25 cellular contexts compared by ENCODE assay signal in the genomic region with DNA sequence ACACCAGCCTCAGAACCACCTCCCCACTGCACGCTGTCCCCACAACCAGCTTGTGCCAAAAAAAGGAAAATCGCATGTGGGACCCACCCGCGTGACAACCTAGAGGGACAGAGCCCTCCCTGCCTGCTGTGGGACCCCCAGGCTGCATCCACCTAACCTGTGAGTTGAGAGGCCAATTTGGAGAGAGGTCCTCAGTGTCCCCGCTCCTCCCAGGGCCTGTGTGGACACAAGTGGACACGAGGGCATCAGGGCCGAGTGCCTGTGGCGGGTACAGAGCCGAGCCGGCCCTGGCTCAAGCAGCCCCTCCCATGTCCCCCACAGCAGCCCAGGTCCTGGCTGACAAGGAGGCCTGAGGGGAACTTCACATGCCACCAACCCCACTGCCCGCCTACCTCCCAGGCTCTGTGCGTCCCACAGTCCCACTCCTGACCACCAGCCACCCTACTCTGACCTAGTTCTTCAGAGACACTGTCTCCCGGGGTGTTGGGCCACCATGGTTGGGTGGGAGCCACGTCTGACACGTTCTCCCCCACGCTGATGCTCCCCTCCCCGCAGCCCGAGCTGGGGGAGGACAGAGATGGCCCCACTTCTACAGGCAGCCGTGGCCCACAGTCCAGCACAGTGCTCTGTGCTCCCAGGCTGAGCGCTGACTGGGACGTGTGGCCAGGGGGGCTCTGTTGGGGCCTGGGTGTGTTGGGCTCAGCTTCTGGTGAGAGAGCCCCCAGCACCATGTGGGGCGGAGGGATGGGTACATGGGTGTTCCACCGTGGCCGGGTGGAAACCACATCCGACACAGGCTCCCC. TPM values are rescaled to one million over a fixed set of nuclear protein-coding genes. Genes with fewer than 3 reads are reported as not detected.
A peak's percentile ranks its signal among the peaks of the same experiment; 100 is the strongest.
DNase-seq lines count a peak whose midpoint lies in the region; ATAC-seq and TF ChIP-seq lines count a peak whose summit lies in the region.
"Had no signal": no experiment of that assay in that cellular context is flagged by ENCODE, and none has a peak within 500 bp of the region (broad histone marks: within the 10 kb centered on the region; RNA-seq: fewer than 3 reads in every experiment).

No MANE protein-coding gene starts in this region.

- no peak for TF ChIP-seq EP300 in gastroesophageal sphincter (IDR thresholded peaks at IDR 0.05)

- H3K79me2 ChIP-seq in osteoblast (ENCODE audit: insufficient read depth, low read length) = peaks cover 4% of the 10 kb centered on the region

- no peak overlapping the region for H3K27ac Mint-ChIP-seq in chondrocyte (ENCODE audit: unreplicated experiment)
- H3K27ac Mint-ChIP-seq in immature natural killer cell = peak overlapping the region in 1 of 6 donors; percentile 39
- H3K27ac Mint-ChIP-seq: activated CD4-positive, alpha-beta T cell treated with anti-CD3 and anti-CD28 coated beads, Interleukin-2, amount 10 ng/mL, durations not matched to agents 7 days and 5 days; activated T-cell treated with anti-CD3 and anti-CD28 coated beads, Interleukin-2, amount 50 U/mL, for 24 hours; CD8-positive, alpha-beta T cell; nephron progenitor cell; WTC11 had no signal

- no peak for TF ChIP-seq CTCF in right atrium auricular region (IDR thresholded peaks at IDR 0.05)
- TF ChIP-seq CTCF in HEK293 (tag by site-specific recombination; IDR thresholded peaks at IDR 0.05) = no peak
- no peak for TF ChIP-seq CTCF in chondrocyte (IDR thresholded peaks at IDR 0.05)
- no peak for TF ChIP-seq CTCF in osteoblast (IDR thresholded peaks at IDR 0.05; ENCODE audit: extremely low read depth, low read depth, low read length)
- no peak for TF ChIP-seq CTCF in gastroesophageal sphincter (IDR thresholded peaks at IDR 0.05)
- no peak for TF ChIP-seq CTCF in GM13976 (IDR thresholded peaks at IDR 0.05; ENCODE audit: borderline replicate concordance, control extremely low read depth, extremely low read depth, insufficient read depth, missing control alignments)

- no peak overlapping the region for H3K4me3 ChIP-seq in right atrium auricular region
- H3K4me3 ChIP-seq in HEK293 (ENCODE audit: low read depth, low read length) = no peak overlapping the region
- H3K4me3 ChIP-seq in osteoblast (ENCODE audit: insufficient read depth, low read length) = no peak overlapping the region
- no peak overlapping the region for H3K4me3 ChIP-seq in gastroesophageal sphincter
- H3K4me3 ChIP-seq: A549, heart left ventricle, mucosa of descending colon, ovary, stomach, uterus had no signal

- no peak for TF ChIP-seq POLR2A in gastroesophageal sphincter (IDR thresholded peaks at IDR 0.05)

- CTCF ChIA-PET in HEK293 (lab: Yijun Ruan, JAX) = no interaction called here

- H3K36me3 ChIP-seq in right atrium auricular region (peaks cover 90% of the 10 kb centered on the region), HEK293 (ENCODE audit: control insufficient read depth in 2 of 2, insufficient read depth in 1 of 2, low read length in 2 of 2) (peaks cover 18 to 98% of the 10 kb centered on the region in 2 experiments), osteoblast (ENCODE audit: insufficient read depth, low read length) (peaks cover 62% of the 10 kb centered on the region), gastroesophageal sphincter (peaks cover 0 to 97% of the 10 kb centered on the region in 2 donors)
- H3K36me3 ChIP-seq: ovary, uterus had no signal

- H3K4me3 Mint-ChIP-seq in chondrocyte (ENCODE audit: unreplicated experiment) = no peak overlapping the region
- H3K4me3 Mint-ChIP-seq in immature natural killer cell = no peak overlapping the region
- H3K4me3 Mint-ChIP-seq: activated CD4-positive, alpha-beta T cell treated with anti-CD3 and anti-CD28 coated beads, Interleukin-2, amount 10 ng/mL, durations not matched to agents 7 days and 5 days; activated T-cell treated with anti-CD3 and anti-CD28 coated beads, Interleukin-2, amount 50 U/mL, for 24 hours; CD8-positive, alpha-beta T cell; H9; nephron progenitor cell; WTC11 had no signal

- in situ Hi-C loops in GM13976 (cut with MboI; ENCODE audit: low sequenced_read_pairs, unreplicated experiment) = no loop called here

- POLR2A ChIA-PET in HEK293 (lab: Yijun Ruan, JAX) = interaction anchor here (2.1 kb wide), 1 partner anchor 31 kb away, joined by 5 read pairs; the partner anchor contains the start of gene HDAC10

- peaks cover 17% of the 10 kb centered on the region for H4K20me1 ChIP-seq in osteoblast (ENCODE audit: insufficient read depth, low read length)

- no peak overlapping the region for H2AFZ ChIP-seq in osteoblast (ENCODE audit: low read length)

- no CpG with 5 or more reads among the region's 25 CpGs for WGBS in gastroesophageal sphincter (ENCODE audit: low coverage in 1 of 2), 2 donors

- H3K9me3 ChIP-seq in right atrium auricular region (no peaks in the 10 kb centered on the region), HEK293 (ENCODE audit: control insufficient read depth, insufficient read depth, low read depth, low read length) (no peaks in the 10 kb centered on the region), osteoblast (ENCODE audit: low read depth, low read length) (no peaks in the 10 kb centered on the region), gastroesophageal sphincter (no peaks in the 10 kb centered on the region)
- H3K9me3 ChIP-seq: A549, heart left ventricle, mucosa of descending colon, ovary, stomach, uterus had no signal

- intact Hi-C loops in left cardiac atrium (cut with DNase I) = no loop called here

- H3K9me3 Mint-ChIP-seq in chondrocyte (ENCODE audit: low read depth) = no peaks in the 10 kb centered on the region
- no peaks in the 10 kb centered on the region for H3K9me3 Mint-ChIP-seq in immature natural killer cell
- H3K9me3 Mint-ChIP-seq: activated CD4-positive, alpha-beta T cell treated with anti-CD3 and anti-CD28 coated beads, Interleukin-2, amount 10 ng/mL, durations not matched to agents 7 days and 5 days; activated T-cell treated with anti-CD3 and anti-CD28 coated beads, Interleukin-2, amount 50 U/mL, for 24 hours; CD8-positive, alpha-beta T cell; H9; nephron progenitor cell; WTC11 had no signal

- H3K27ac ChIP-seq in right atrium auricular region (no peak overlapping the region), HEK293 (ENCODE audit: extremely low read depth, low read depth, low read length) (no peak overlapping the region), osteoblast (ENCODE audit: low read depth, low read length) (no peak overlapping the region), gastroesophageal sphincter (peak overlapping the region in 1 of 4 donors; percentile 51)
- H3K27ac ChIP-seq: A549, heart left ventricle, ovary, uterus had no signal

- peaks cover 0 to 4% of the 10 kb centered on the region in 2 donors for H3K4me1 ChIP-seq in right atrium auricular region
- H3K4me1 ChIP-seq in HEK293 (ENCODE audit: control insufficient read depth, insufficient read depth, low read length) = peaks cover 2% of the 10 kb centered on the region; the same call in 1 of the 2 replicates
- H3K4me1 ChIP-seq in osteoblast (ENCODE audit: insufficient read depth, low read length) = no peaks in the 10 kb centered on the region
- H3K4me1 ChIP-seq in gastroesophageal sphincter = peaks cover 0 to 24% (median 0%) of the 10 kb centered on the region in 3 donors
- H3K4me1 ChIP-seq: A549, uterus had no signal

- ATAC-seq in left cardiac atrium (peak; percentile 1), gastroesophageal sphincter (no peak)
- ATAC-seq: CD8-positive, alpha-beta T cell had no signal

- H3K27me3 Mint-ChIP-seq in chondrocyte (ENCODE audit: low read depth) (no peaks in the 10 kb centered on the region), immature natural killer cell (ENCODE audit: low read depth in 3 of 3) (peaks cover 3 to 18% (median 10%) of the 10 kb centered on the region in 3 donors)
- H3K27me3 Mint-ChIP-seq: activated CD4-positive, alpha-beta T cell treated with anti-CD3 and anti-CD28 coated beads, Interleukin-2, amount 10 ng/mL, durations not matched to agents 7 days and 5 days; activated T-cell treated with anti-CD3 and anti-CD28 coated beads, Interleukin-2, amount 50 U/mL, for 24 hours had no signal

- H3K36me3 Mint-ChIP-seq in chondrocyte (ENCODE audit: low read depth) = peaks cover 15% of the 10 kb centered on the region
- peaks cover 0 to 24% (median under 1%) of the 10 kb centered on the region in 3 donors for H3K36me3 Mint-ChIP-seq in immature natural killer cell

- H3K4me1 Mint-ChIP-seq in chondrocyte (ENCODE audit: low read depth) = peaks cover 4% of the 10 kb centered on the region
- H3K4me1 Mint-ChIP-seq in immature natural killer cell = peaks cover 0 to 2% of the 10 kb centered on the region in 2 donors
- H3K4me1 Mint-ChIP-seq: activated CD4-positive, alpha-beta T cell treated with anti-CD3 and anti-CD28 coated beads, Interleukin-2, amount 10 ng/mL, durations not matched to agents 7 days and 5 days had no signal

- H3K4me2 ChIP-seq in osteoblast (ENCODE audit: insufficient read depth, low read length) = no peak overlapping the region
- H3K4me2 ChIP-seq: A549 had no signal

- DNase-seq in left cardiac atrium = no peak
- DNase-seq in right atrium auricular region (ENCODE audit: low spot score) = no peak
- peak; percentile 89 for DNase-seq in chondrocyte (ENCODE audit: low spot score)
- DNase-seq in osteoblast (ENCODE audit: insufficient read length, low spot score, missing footprints) = peak; percentile 77
- no peak for DNase-seq in GM13976 (ENCODE audit: low spot score)
- DNase-seq in immature natural killer cell = no peak
- DNase-seq: activated CD4-positive, alpha-beta T cell treated with anti-CD3 and anti-CD28 coated beads, Interleukin-2, amount 10 ng/mL, durations not matched to agents 7 days and 5 days; activated effector memory CD4-positive, alpha-beta T cell treated with anti-CD3 and anti-CD28 coated beads, Interleukin-2, amount 50 U/mL, for 16 hours; activated T-cell treated with anti-CD3 and anti-CD28 coated beads, Interleukin-2, amount 50 U/mL, for 24 hours; AML-193; NCI-H1436 treated with DMSO at 0.1 percent for 48 hours; NCI-H748 treated with DMSO at 0.1 percent for 48 hours; nephron progenitor cell; stimulated activated CD4-positive, alpha-beta T cell treated with anti-CD3 and anti-CD28 coated beads, Interleukin-2, amount 100 ng/mL, for 24 hours had no signal

- H3K27me3 ChIP-seq in right atrium auricular region = no peaks in the 10 kb centered on the region
- H3K27me3 ChIP-seq in osteoblast (ENCODE audit: insufficient read depth, low read length) = no peaks in the 10 kb centered on the region
- H3K27me3 ChIP-seq in gastroesophageal sphincter = no peaks in the 10 kb centered on the region
- H3K27me3 ChIP-seq: heart left ventricle, ovary, stomach, uterus had no signal

RNA-seq across cellular contexts. Expression of gene SELENOO, which starts 19.2 kb away (rescaled TPM):
- 10 to 100 TPM; 11.7 to 15.0 TPM for total RNA-seq in left cardiac atrium
- 10 to 100 TPM; 18.0 to 20.0 TPM for total RNA-seq in right atrium auricular region
- 14.8 to 22.8 TPM (median 17.1 TPM) in 3 replicates for total RNA-seq in chondrocyte
- total RNA-seq in osteoblast = 13.0 and 15.6 TPM in 2 replicates
- total RNA-seq in gastroesophageal sphincter = 10 to 100 TPM; 19.9 to 42.6 (median 27.3) TPM
- 1 to 10 TPM; 2.6 to 5.7 (median 3.6) TPM for polyA plus RNA-seq in immature natural killer cell

RNA-seq across cellular contexts. Expression of gene TUBGCP6, which starts 24.8 kb away (rescaled TPM):
- total RNA-seq in left cardiac atrium (10 to 100 TPM; 20.4 to 22.0 TPM), right atrium auricular region (10 to 100 TPM; 19.5 to 22.1 TPM), chondrocyte (31.2 to 46.3 TPM (median 32.2 TPM) in 3 replicates), osteoblast (26.5 and 28.2 TPM in 2 replicates), gastroesophageal sphincter (10 to 100 TPM; 26.1 to 48.3 (median 37.4) TPM)
- polyA plus RNA-seq in immature natural killer cell = 10 to 100 TPM in 2 of 3 donors, 1 to 10 TPM in 1; 5.2 to 18.0 (median 12.4) TPM

RNA-seq across cellular contexts. Expression of gene HDAC10, which starts 31.1 kb away (rescaled TPM):
- 10 to 100 TPM; 11.2 to 14.2 TPM for total RNA-seq in left cardiac atrium
- 1 to 10 TPM; 6.7 to 9.1 TPM for total RNA-seq in right atrium auricular region
- total RNA-seq in chondrocyte = 29.1 to 36.8 TPM (median 35.3 TPM) in 3 replicates
- 19.2 and 20.6 TPM in 2 replicates for total RNA-seq in osteoblast
- total RNA-seq in gastroesophageal sphincter = 10 to 100 TPM in 3 of 4 donors, 1 to 10 TPM in 1; 9.4 to 24.7 (median 12.5) TPM
- 10 to 100 TPM in 2 of 3 donors, 1 to 10 TPM in 1; 10.0 to 13.4 (median 11.2) TPM for polyA plus RNA-seq in immature natural killer cell

RNA-seq across cellular contexts. Expression of gene TRABD, which starts 34.3 kb away (rescaled TPM):
- total RNA-seq in left cardiac atrium (10 to 100 TPM; 19.6 to 26.1 TPM), right atrium auricular region (10 to 100 TPM; 12.3 to 20.0 TPM), chondrocyte (18.5 to 20.5 TPM (median 20.2 TPM) in 3 replicates), osteoblast (13.6 and 13.8 TPM in 2 replicates), gastroesophageal sphincter (10 to 100 TPM; 15.7 to 22.0 (median 19.0) TPM)
- 10 to 100 TPM; 33.2 to 63.5 (median 35.3) TPM for polyA plus RNA-seq in immature natural killer cell

RNA-seq across cellular contexts. Expression of gene MAPK12, which starts 41.5 kb away (rescaled TPM):
- 10 to 100 TPM; 13.2 to 14.7 TPM for total RNA-seq in left cardiac atrium
- total RNA-seq in right atrium auricular region = 10 to 100 TPM in 1 of 2 donors, 1 to 10 TPM in 1; 5.0 to 13.0 TPM
- 34.6 to 46.6 TPM (median 44.7 TPM) in 3 replicates for total RNA-seq in chondrocyte
- total RNA-seq in osteoblast = 24.8 and 34.0 TPM in 2 replicates
- 10 to 100 TPM; 10.1 to 18.4 (median 14.0) TPM for total RNA-seq in gastroesophageal sphincter
- polyA plus RNA-seq in immature natural killer cell = under 1 TPM in 2 of 3 donors, not detected in 1; 0.13 to 0.31 TPM

Comparison
In these comparisons a context has a peak if more than half of its experiments do, and no peak if none do; other contexts are left out.
1. DNase-seq: peak in chondrocyte (single experiment) and osteoblast (single experiment); none in left cardiac atrium (single experiment), right atrium auricular region (single experiment), GM13976 (single experiment) and immature natural killer cell (0 of 3).